In genomic region chr6:41071923-41072835, GRCh38 we compare ENCODE assay signal across 1 cellular context.
A peak's percentile ranks its signal among the peaks of the same experiment; 100 is the strongest.
TF ChIP-seq lines count a peak whose summit lies in the region.

OARD1 (minus strand) TSS chr6:41072356; CDS start chr6:41071634, 722 bp downstream.

TF ChIP-seq in A549, 52 proteins besides CTCF, POLR2A, EP300 and RAD21 (continued from another document):
- TF ChIP-seq USF2 (IDR thresholded peaks at IDR 0.05) (no peak), FOSB (CRISPR knock-in tag; IDR thresholded peaks at IDR 0.05) (no peak), FOXS1 (CRISPR knock-in tag; IDR thresholded peaks at IDR 0.05) (no peak), EHMT2 (IDR thresholded peaks at IDR 0.05; ENCODE audit: low read depth) (no peak), NFE2L2 (conservative IDR thresholded peaks at IDR 0.05; ENCODE audit: low read length) (no peak), GATA3 (IDR thresholded peaks at IDR 0.05; ENCODE audit: borderline replicate concordance) (no peak), CBX8 (IDR thresholded peaks at IDR 0.05) (no peak), PBX3 (IDR thresholded peaks at IDR 0.05) (no peak), ELK1 (IDR thresholded peaks at IDR 0.05; ENCODE audit: low read depth, low read length) (no peak), PHF8 (IDR thresholded peaks at IDR 0.05; ENCODE audit: borderline replicate concordance, low read depth) (peak; percentile 64; the same call in 1 of the 2 replicates), MAX (IDR thresholded peaks at IDR 0.05) (peak; percentile 45), ZFP36 (IDR thresholded peaks at IDR 0.05; ENCODE audit: borderline replicate concordance, partially characterized antibody) (no peak), CHD2 (IDR thresholded peaks at IDR 0.05; ENCODE audit: low read length, partially characterized antibody) (no peak), BHLHE40 (IDR thresholded peaks at IDR 0.05; ENCODE audit: low read depth, low read length) (no peak), SMC3 (IDR thresholded peaks at IDR 0.05) (no peak), RCOR1 (IDR thresholded peaks at IDR 0.05; ENCODE audit: low read depth, low read length) (no peak), TFCP2L1 (CRISPR knock-in tag; IDR thresholded peaks at IDR 0.05) (no peak), SREBF2 (IDR thresholded peaks at IDR 0.05) (no peak), CHD4 (IDR thresholded peaks at IDR 0.05; ENCODE audit: borderline replicate concordance) (no peak), ZSCAN20 (CRISPR knock-in tag; IDR thresholded peaks at IDR 0.05) (no peak), ZC3H11A (IDR thresholded peaks at IDR 0.05) (no peak), JUN (IDR thresholded peaks at IDR 0.05) (peak; percentile 56 to 69; a peak in 3 of 5 replicates), POLR2AphosphoS2 (conservative IDR thresholded peaks at IDR 0.05; ENCODE audit: low read length) (no peak), KDM5A (IDR thresholded peaks at IDR 0.05) (0 out of 2 replicates have a peak, but pooled peaks have one; percentile 31), EHF (CRISPR knock-in tag; IDR thresholded peaks at IDR 0.05) (no peak), CBX2 (IDR thresholded peaks at IDR 0.05; ENCODE audit: borderline replicate concordance, low read depth) (no peak), E2F6 (IDR thresholded peaks at IDR 0.05; ENCODE audit: borderline replicate concordance, low read depth) (peak; percentile 62), NR3C1 (IDR thresholded peaks at IDR 0.05) (no peak)
